In genomic region chr7:139366400-139366799, GRCh38 we compare ENCODE assay signal across 1 cellular context.
TF ChIP-seq lines count a peak whose summit lies in the region.

No MANE protein-coding gene starts in this region.

TF ChIP-seq in HepG2, 621 proteins besides CTCF, POLR2A, EP300 and RAD21:
- TF ChIP-seq ZBTB40 (IDR thresholded peaks at IDR 0.05) (no peak), ZBTB40 (CRISPR knock-in tag; IDR thresholded peaks at IDR 0.05) (peak; percentile 58; the same call in 1 of the 2 replicates), RBFOX2 (IDR thresholded peaks at IDR 0.05; ENCODE audit: low read depth, low read length) (0 out of 2 replicates have a peak, but pooled peaks have one; percentile 4), NR2F1 (CRISPR knock-in tag; IDR thresholded peaks at IDR 0.05) (no peak)
